In the genomic region with DNA sequence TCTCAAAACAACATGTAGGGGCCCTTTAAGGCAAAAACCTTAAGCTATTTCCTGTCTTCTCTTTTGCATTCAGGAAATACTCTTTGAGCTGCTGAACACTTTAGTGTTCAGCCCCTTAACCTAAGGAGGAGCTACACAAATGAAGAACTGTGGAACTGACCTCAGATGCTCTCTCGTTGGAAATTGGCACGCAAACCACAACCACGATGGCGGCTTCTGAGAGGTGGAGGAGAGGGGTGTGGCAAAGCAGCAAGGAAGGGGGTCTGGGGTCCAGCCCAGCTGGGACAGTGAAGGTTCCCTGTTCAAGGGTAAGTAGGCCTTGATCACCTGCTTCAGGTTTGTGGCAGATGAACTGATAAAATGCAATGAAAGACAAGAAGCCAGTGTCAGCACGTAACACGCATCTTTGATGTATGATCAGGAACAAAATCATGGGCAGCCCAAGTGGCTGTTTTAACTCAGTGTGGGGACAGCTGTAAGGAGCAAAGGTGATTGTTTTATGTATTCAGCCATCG, we compare ENCODE assay signal across 9 cellular contexts.
DNase-seq lines count a peak whose midpoint lies in the region; ATAC-seq and TF ChIP-seq lines count a peak whose summit lies in the region.
"Had no signal": no experiment of that assay in that cellular context is flagged by ENCODE, and none has a peak within 500 bp of the region (broad histone marks: within the 10 kb centered on the region; RNA-seq: fewer than 3 reads in every experiment).

No MANE protein-coding gene starts in this region.

- H3K4me2 ChIP-seq in IMR-90 (ENCODE audit: low read depth, low read length), result no peak overlapping the region

- ATAC-seq in IMR-90 (ENCODE audit: low read depth), result no peak
- peak; percentile 95 for ATAC-seq in central memory CD8-positive, alpha-beta T cell (replicated peaks; ENCODE audit: extremely low read depth, poor library complexity, severe bottlenecking)
- ATAC-seq in GM21723 (IDR thresholded peaks at IDR 0.05; ENCODE audit: unreplicated experiment), result no peak

- H3K4me1 ChIP-seq in IMR-90 (ENCODE audit: control insufficient read depth, insufficient read depth, low read length), result no peaks in the 10 kb centered on the region

- no peaks in the 10 kb centered on the region for H3K27me3 Mint-ChIP-seq in central memory CD8-positive, alpha-beta T cell

- dilution Hi-C loops in IMR-90 (cut with HindIII; ENCODE audit: low sequenced_read_pairs, unreplicated experiment), result no loop called here

- H2AK9ac ChIP-seq in IMR-90 (replicated peaks; ENCODE audit: low read depth, low read length, poor library complexity), result no peak overlapping the region

- no peak overlapping the region for H2BK15ac ChIP-seq in IMR-90 (ENCODE audit: low read depth, low read length)

- TF ChIP-seq POLR2A in IMR-90 (IDR thresholded peaks at IDR 0.05; ENCODE audit: low read depth, low read length), result no peak

- no peak overlapping the region for H4K91ac ChIP-seq in IMR-90 (ENCODE audit: insufficient read depth, low read depth, low read length)

- BruUV-seq in IMR-90 (replicated peaks; lab: Mats Ljungman, UMichigan), result no TSS peak

- H3K79me1 ChIP-seq in IMR-90 (ENCODE audit: low read depth in 1 of 2, low read length in 2 of 2), result no peaks in the 10 kb centered on the region

- H3K36me3 Mint-ChIP-seq in central memory CD8-positive, alpha-beta T cell (ENCODE audit: insufficient read depth), result peaks cover 5% of the 10 kb centered on the region

- no peaks in the 10 kb centered on the region for H4K20me1 ChIP-seq in IMR-90 (ENCODE audit: insufficient read depth, low read length)

- peak overlapping the region; percentile 88 for H3K27ac Mint-ChIP-seq in central memory CD8-positive, alpha-beta T cell (ENCODE audit: low read depth)
- H3K27ac Mint-ChIP-seq: nephron progenitor cell had no signal

- no peak overlapping the region for H3K4me3 ChIP-seq in IMR-90 (ENCODE audit: insufficient read depth, low read depth, low read length)

- H4K8ac ChIP-seq in IMR-90 (ENCODE audit: low read depth in 2 of 2, low read length in 2 of 2), result no peak overlapping the region

- H2AFZ ChIP-seq in IMR-90 (replicated peaks; ENCODE audit: low read length, poor library complexity), result peak overlapping the region; percentile 9

- H3K9ac ChIP-seq in IMR-90 (ENCODE audit: low read depth, low read length), result no peak overlapping the region

- no peaks in the 10 kb centered on the region for H3K36me3 ChIP-seq in IMR-90 (ENCODE audit: control insufficient read depth, insufficient read depth, low read length)

- H3K9me3 Mint-ChIP-seq in central memory CD8-positive, alpha-beta T cell, result no peaks in the 10 kb centered on the region

- peaks cover 4% of the 10 kb centered on the region for H3K27me3 ChIP-seq in IMR-90 (ENCODE audit: control insufficient read depth, insufficient read depth, low read length)

- no peak overlapping the region for H3K18ac ChIP-seq in IMR-90 (ENCODE audit: low read depth, low read length)

- TF ChIP-seq CTCF in IMR-90 (conservative IDR thresholded peaks at IDR 0.05; ENCODE audit: low read depth, low read length), result no peak

- no peak for DNase-seq in IMR-90
- peak; percentile 24 to 31 for DNase-seq in activated CD4-positive, alpha-beta T cell treated with anti-CD3 and anti-CD28 coated beads for 24 hours (ENCODE audit: low read depth in 2 of 2)
- DNase-seq in central memory CD8-positive, alpha-beta T cell (ENCODE audit: low spot score in 2 of 2), result peak; percentile 44 to 59
- peak; percentile 77 for DNase-seq in stimulated activated CD8-positive, alpha-beta memory T cell treated with anti-CD3 and anti-CD28 coated beads, Interleukin-4, amount 100 ng/mL, for 48 hours
- no peak for DNase-seq in NCI-H1930 (lab: John Stamatoyannopoulos, UW)
- DNase-seq in NCI-H748 treated with DMSO at 0.1 percent for 48 hours (lab: John Stamatoyannopoulos, UW), result no peak
- DNase-seq in iPS-NIHi7 (ENCODE audit: extremely low spot score), result no peak
- DNase-seq: nephron progenitor cell had no signal

- TF ChIP-seq RAD21 in IMR-90 (IDR thresholded peaks at IDR 0.05; ENCODE audit: low read length), result no peak

- in situ Hi-C loops in IMR-90 (cut with MboI; ENCODE audit: low sequenced_read_pairs), result no loop called here

- no peak overlapping the region for H2BK20ac ChIP-seq in IMR-90 (ENCODE audit: low read depth, low read length)

- peaks cover 42% of the 10 kb centered on the region for H3K4me1 Mint-ChIP-seq in central memory CD8-positive, alpha-beta T cell

- H3K9me1 ChIP-seq in IMR-90 (ENCODE audit: insufficient read depth, low read length), result no peaks in the 10 kb centered on the region

- no peak overlapping the region for H2AK5ac ChIP-seq in IMR-90 (ENCODE audit: low read depth, low read length)

- CTCF ChIA-PET in IMR-90 (lab: Yijun Ruan, JAX), result no interaction called here

- peaks cover 3% of the 10 kb centered on the region; the same call in 1 of the 2 replicates for H3K9me3 ChIP-seq in IMR-90 (ENCODE audit: control insufficient read depth, insufficient read depth, low read length)

- intact Hi-C loops in IMR-90 (cut with micrococcal nuclease), result no loop called here

- WGBS in IMR-90 (ENCODE audit: extremely low coverage in 2 of 2, insufficient read length in 1 of 2), 2 experiments, result 44% methylated on average over 3 of the region's 7 CpGs; no CpG with 5 or more reads in 1 of the 2 experiments

- H3K56ac ChIP-seq in IMR-90 (ENCODE audit: extremely low read depth, insufficient read depth, low read length), result no peak overlapping the region

- no peak overlapping the region for H3K14ac ChIP-seq in IMR-90 (replicated peaks; ENCODE audit: low read depth, low read length)

- H3K4me3 Mint-ChIP-seq in central memory CD8-positive, alpha-beta T cell, result peak overlapping the region; percentile 85
- H3K4me3 Mint-ChIP-seq: nephron progenitor cell had no signal

- H2BK120ac ChIP-seq in IMR-90 (ENCODE audit: low read depth, low read length), result no peak overlapping the region

- no peak overlapping the region for H3K27ac ChIP-seq in IMR-90 (ENCODE audit: insufficient read depth, low read length)

- H3K4ac ChIP-seq in IMR-90 (ENCODE audit: low read depth, low read length), result no peak overlapping the region

- H4K5ac ChIP-seq in IMR-90 (ENCODE audit: low read depth, low read length), result no peak overlapping the region

- H2BK5ac ChIP-seq in IMR-90 (ENCODE audit: low read depth, low read length, poor library complexity, severe bottlenecking), result no peak overlapping the region

- POLR2A ChIA-PET in IMR-90 (lab: Charles Lee; ENCODE audit: unreplicated experiment), result no interaction called here

- no peak overlapping the region for H3K23ac ChIP-seq in IMR-90 (ENCODE audit: low read depth, low read length)

TF ChIP-seq in IMR-90, 13 proteins besides CTCF, POLR2A, EP300 and RAD21:
- TF ChIP-seq, protein P1, sequence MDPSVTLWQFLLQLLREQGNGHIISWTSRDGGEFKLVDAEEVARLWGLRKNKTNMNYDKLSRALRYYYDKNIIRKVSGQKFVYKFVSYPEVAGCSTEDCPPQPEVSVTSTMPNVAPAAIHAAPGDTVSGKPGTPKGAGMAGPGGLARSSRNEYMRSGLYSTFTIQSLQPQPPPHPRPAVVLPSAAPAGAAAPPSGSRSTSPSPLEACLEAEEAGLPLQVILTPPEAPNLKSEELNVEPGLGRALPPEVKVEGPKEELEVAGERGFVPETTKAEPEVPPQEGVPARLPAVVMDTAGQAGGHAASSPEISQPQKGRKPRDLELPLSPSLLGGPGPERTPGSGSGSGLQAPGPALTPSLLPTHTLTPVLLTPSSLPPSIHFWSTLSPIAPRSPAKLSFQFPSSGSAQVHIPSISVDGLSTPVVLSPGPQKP (IDR thresholded peaks at IDR 0.05; ENCODE audit: borderline replicate concordance, low read depth, low read length), result no peak

Comparison
In these comparisons a context has a peak if more than half of its experiments do, and no peak if none do; other contexts are left out.
1. DNase-seq: peak in activated CD4-positive, alpha-beta T cell treated with anti-CD3 and anti-CD28 coated beads for 24 hours (2 of 2), central memory CD8-positive, alpha-beta T cell (2 of 2) and stimulated activated CD8-positive, alpha-beta memory T cell treated with anti-CD3 and anti-CD28 coated beads, Interleukin-4, amount 100 ng/mL, for 48 hours (single experiment); none in IMR-90 (single experiment), NCI-H1930 (0 of 2), NCI-H748 treated with DMSO at 0.1 percent for 48 hours (single experiment) and iPS-NIHi7 (single experiment).